Comparison of ENCODE assay signal across 17 cellular contexts in the genomic region with DNA sequence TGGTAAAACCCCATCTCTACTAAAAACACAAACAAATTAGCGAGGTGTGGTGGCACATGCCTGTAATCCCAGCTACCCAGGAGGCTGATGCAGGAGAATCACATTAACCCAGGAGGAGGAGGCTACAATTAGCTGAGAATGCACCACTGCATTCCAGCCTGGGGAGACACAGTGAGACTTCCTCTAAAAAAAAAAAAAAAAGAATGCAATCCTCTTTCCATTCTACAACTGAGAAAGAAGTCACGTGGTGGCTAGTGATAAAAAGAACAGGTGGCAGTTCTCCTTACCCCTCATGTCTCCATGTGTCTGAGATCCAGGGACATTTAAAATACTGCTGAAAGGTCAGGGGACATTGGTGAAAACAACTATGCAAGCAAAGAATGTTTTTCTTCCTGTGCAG. TPM values are rescaled to one million over a fixed set of nuclear protein-coding genes. Genes with fewer than 3 reads are reported as not detected.
"Had no signal": no experiment of that assay in that cellular context is flagged by ENCODE, and none has a peak within 500 bp of the region (broad histone marks: within the 10 kb centered on the region; RNA-seq: fewer than 3 reads in every experiment).

No MANE protein-coding gene starts in this region.

- H3K36me3 Mint-ChIP-seq: activated naive CD4-positive, alpha-beta T cell treated with anti-CD3 and anti-CD28 coated beads, Interleukin-2, amount 50 U/mL, for 72 hours had no signal

- DNase-seq: activated CD4-positive, alpha-beta T cell treated with anti-CD3 and anti-CD28 coated beads, Interleukin-2, amount 50 U/mL, for 4 hours; activated CD4-positive, CD25-positive, alpha-beta regulatory T cell treated with anti-CD3 and anti-CD28 coated beads, Interleukin-2, amount 50 U/mL, for 72 hours; activated effector memory CD4-positive, alpha-beta T cell treated with anti-CD3 and anti-CD28 coated beads, Interleukin-2, amount 50 U/mL, for 16 hours; activated T-cell treated with anti-CD3 and anti-CD28 coated beads, Interleukin-2, amount 50 U/mL, for 1 hour; amygdala; brain microvascular endothelial cell; dorsolateral prefrontal cortex; hypothalamus; left ventricle myocardium superior; mesenchymal stem cell; ovary; small intestine; stomach had no signal

- H3K4me3 ChIP-seq: dorsolateral prefrontal cortex, esophagus muscularis mucosa, ovary, stomach, thoracic aorta had no signal

- H3K4me1 ChIP-seq: esophagus muscularis mucosa, stomach had no signal

- H3K27ac Mint-ChIP-seq: activated naive CD4-positive, alpha-beta T cell treated with anti-CD3 and anti-CD28 coated beads, Interleukin-2, amount 50 U/mL, for 72 hours had no signal

- H3K36me3 ChIP-seq: brain microvascular endothelial cell, esophagus muscularis mucosa, ovary, stomach, thoracic aorta had no signal

- ATAC-seq: activated naive CD4-positive, alpha-beta T cell treated with anti-CD3 and anti-CD28 coated beads, Interleukin-2, amount 50 U/mL, for 72 hours; left ventricle myocardium superior had no signal

- H3K9me3 ChIP-seq: ovary, thoracic aorta had no signal

- H3K27me3 ChIP-seq: brain microvascular endothelial cell, dorsolateral prefrontal cortex, ovary, stomach had no signal

- H3K27ac ChIP-seq: brain microvascular endothelial cell, dorsolateral prefrontal cortex, esophagus muscularis mucosa, ovary, stomach, thoracic aorta had no signal

RNA-seq across cellular contexts. Expression of a gene that starts 24.4 kb away (rescaled TPM):
- total RNA-seq: activated naive CD4-positive, alpha-beta T cell treated with anti-CD3 and anti-CD28 coated beads, Interleukin-2, amount 50 U/mL, for 72 hours; left ventricle myocardium superior; T-helper 2 cell treated with Interferon-gamma antibody and Interleukin-4, amounts not matched to agents 100 ng/mL and 5 ng/mL, for 36 hours had no signal
